In genomic region chr2:101697794-101698418, GRCh38 we compare ENCODE assay signal across 8 cellular contexts.
DNase-seq lines count a peak whose midpoint lies in the region; ATAC-seq lines count a peak whose summit lies in the region.

No MANE protein-coding gene starts in this region.

- H3K27me3 Mint-ChIP-seq in activated naive CD4-positive, alpha-beta T cell treated with anti-CD3 and anti-CD28 coated beads, Interleukin-2, amount 10 ng/mL, durations not matched to agents 7 days and 5 days = no peaks in the 10 kb centered on the region

- CTCF ChIA-PET in activated naive CD4-positive, alpha-beta T cell treated with anti-CD3 and anti-CD28 coated beads, Interleukin-2, amount 10 ng/mL, durations not matched to agents 7 days and 5 days (lab: Charles Lee) = interaction anchor here (0.9 to 3.1 kb wide), 5 partner anchors 11 to 133 kb away, joined by 3 to 23 read pairs (median 5); no protein-coding TSS in a partner anchor

- no CpG with 5 or more reads among the region's 92 CpGs for WGBS in iPS DF 6.9 (ENCODE audit: insufficient coverage, insufficient read length)

- DNase-seq in AG08396 (ENCODE audit: low spot score) (peak; percentile 56), iPS DF 6.9 (ENCODE audit: low read depth, low spot score) (no peak), GM19240 (ENCODE audit: insufficient read length, low spot score) (no peak), GDM1 (lab: John Stamatoyannopoulos, UW) (no peak)
- peak; percentile 47 for DNase-seq in activated naive CD4-positive, alpha-beta T cell treated with anti-CD3 and anti-CD28 coated beads, Interleukin-2, amount 10 ng/mL, durations not matched to agents 7 days and 5 days
- peak; percentile 43 for DNase-seq in stimulated activated CD8-positive, alpha-beta memory T cell treated with anti-CD3 and anti-CD28 coated beads, Interleukin-4, amount 100 ng/mL, for 48 hours

- H3K4me1 Mint-ChIP-seq in activated naive CD4-positive, alpha-beta T cell treated with anti-CD3 and anti-CD28 coated beads, Interleukin-2, amount 10 ng/mL, durations not matched to agents 7 days and 5 days = peaks cover 23% of the 10 kb centered on the region

- peak overlapping the region; percentile 63 for H3K4me3 Mint-ChIP-seq in activated naive CD4-positive, alpha-beta T cell treated with anti-CD3 and anti-CD28 coated beads, Interleukin-2, amount 10 ng/mL, durations not matched to agents 7 days and 5 days

- H3K27ac ChIP-seq in HUES48 (ENCODE audit: low read depth, low read length) = peak overlapping the region; percentile 80
- H3K27ac ChIP-seq in iPS DF 6.9 (ENCODE audit: low read length) = no peak overlapping the region

- peaks cover 17% of the 10 kb centered on the region for H3K36me3 Mint-ChIP-seq in activated naive CD4-positive, alpha-beta T cell treated with anti-CD3 and anti-CD28 coated beads, Interleukin-2, amount 10 ng/mL, durations not matched to agents 7 days and 5 days

- H3K27ac Mint-ChIP-seq in activated naive CD4-positive, alpha-beta T cell treated with anti-CD3 and anti-CD28 coated beads, Interleukin-2, amount 10 ng/mL, durations not matched to agents 7 days and 5 days = peak overlapping the region; percentile 73

- H3K9me3 ChIP-seq in HUES48 (ENCODE audit: control insufficient read depth, insufficient read depth, low read length) (no peaks in the 10 kb centered on the region), iPS DF 6.9 (ENCODE audit: control insufficient read depth, insufficient read depth, low read length) (no peaks in the 10 kb centered on the region)

- H3K27me3 ChIP-seq in HUES48 (ENCODE audit: control insufficient read depth, insufficient read depth, low read length) (no peaks in the 10 kb centered on the region), iPS DF 6.9 (ENCODE audit: control insufficient read depth, insufficient read depth, low read length) (no peaks in the 10 kb centered on the region; the same call in 1 of the 2 replicates)

- H3K4me1 ChIP-seq in HUES48 (ENCODE audit: control insufficient read depth, insufficient read depth, low read length) (peaks cover 24% of the 10 kb centered on the region), iPS DF 6.9 (ENCODE audit: control insufficient read depth, insufficient read depth, low read length) (peaks cover 3% of the 10 kb centered on the region; the same call in 1 of the 2 replicates)

- ATAC-seq in GM19025 (IDR thresholded peaks at IDR 0.05; ENCODE audit: low read depth, unreplicated experiment) = peak; percentile 40

- peaks cover 6% of the 10 kb centered on the region for H3K9me3 Mint-ChIP-seq in activated naive CD4-positive, alpha-beta T cell treated with anti-CD3 and anti-CD28 coated beads, Interleukin-2, amount 10 ng/mL, durations not matched to agents 7 days and 5 days

- peak overlapping the region; percentile 81 for H3K9ac ChIP-seq in HUES48 (ENCODE audit: low read depth, low read length)

- peak overlapping the region; percentile 95 for H3K4me3 ChIP-seq in HUES48 (ENCODE audit: low read depth, low read length)
- peak overlapping the region; percentile 92 for H3K4me3 ChIP-seq in iPS DF 6.9 (ENCODE audit: low read length)

- H3K36me3 ChIP-seq in HUES48 (ENCODE audit: control insufficient read depth, insufficient read depth, low read length) (peaks cover 3% of the 10 kb centered on the region; the same call in 1 of the 2 replicates), iPS DF 6.9 (ENCODE audit: control insufficient read depth, insufficient read depth, low read length) (no peaks in the 10 kb centered on the region; the same call in 1 of the 2 replicates)

Comparison
In these comparisons a context has a peak if more than half of its experiments do, and no peak if none do; other contexts are left out.
1. DNase-seq: peak in AG08396 (single experiment), activated naive CD4-positive, alpha-beta T cell treated with anti-CD3 and anti-CD28 coated beads, Interleukin-2, amount 10 ng/mL, durations not matched to agents 7 days and 5 days (single experiment) and stimulated activated CD8-positive, alpha-beta memory T cell treated with anti-CD3 and anti-CD28 coated beads, Interleukin-4, amount 100 ng/mL, for 48 hours (single experiment); none in iPS DF 6.9 (single experiment), GM19240 (single experiment) and GDM1 (single experiment).